ENCODE assay signal across 18 cellular contexts in genomic region chr9:131365546-131365945, GRCh38. TPM values are rescaled to one million over a fixed set of nuclear protein-coding genes. Genes with fewer than 3 reads are reported as not detected.
DNase-seq lines count a peak whose midpoint lies in the region; FAIRE-seq and TF ChIP-seq lines count a peak whose summit lies in the region.
"Had no signal": no experiment of that assay in that cellular context is flagged by ENCODE, and none has a peak within 500 bp of the region (broad histone marks: within the 10 kb centered on the region; RNA-seq: fewer than 3 reads in every experiment).

No MANE protein-coding gene starts in this region.

- H2BK5ac ChIP-seq in H1 (ENCODE audit: low read depth, low read length) = no peak overlapping the region

- H3K56ac ChIP-seq in H1 (replicated peaks; ENCODE audit: insufficient read length, low read depth, low read length) = no peak overlapping the region

- no peaks in the 10 kb centered on the region for H4K20me1 ChIP-seq in H1 (replicated peaks in 1 of 2; ENCODE audit: control insufficient read depth in 1 of 2, insufficient read depth in 2 of 2, low read length in 2 of 2)

- 0 out of 2 replicates have a peak, but pooled peaks cover 2% of the 10 kb centered on the region for H3K4me1 ChIP-seq in HEK293 (ENCODE audit: control insufficient read depth, insufficient read depth, low read length)
- H3K4me1 ChIP-seq in H1 (replicated peaks in 1 of 4; ENCODE audit: control insufficient read depth in 3 of 4, insufficient read depth in 4 of 4, low read length in 3 of 4) = peaks cover 0 to 3% (median 0%) of the 10 kb centered on the region in 4 experiments; a peak in 1 of 7 replicates

- H2AFZ ChIP-seq in H1 (ENCODE audit: low read length) = no peak overlapping the region
- H2AFZ ChIP-seq: GM23338 had no signal

- H3K36me3 ChIP-seq in HEK293 (ENCODE audit: control insufficient read depth in 2 of 2, insufficient read depth in 1 of 2, low read length in 2 of 2) (no peaks in the 10 kb centered on the region), H1 (ENCODE audit: control insufficient read depth in 2 of 4, insufficient read depth in 4 of 4, low read length in 3 of 4) (no peaks in the 10 kb centered on the region)
- H3K36me3 ChIP-seq: HAP-1 had no signal

- H2AK5ac ChIP-seq in H1 (ENCODE audit: low read depth, low read length) = no peak overlapping the region

- no peaks in the 10 kb centered on the region for H3K36me3 Mint-ChIP-seq in progenitor cell of endocrine pancreas (ENCODE audit: insufficient read depth)
- H3K36me3 Mint-ChIP-seq in activated CD4-positive, alpha-beta T cell treated with anti-CD3 and anti-CD28 coated beads, Interleukin-2, amount 10 ng/mL, durations not matched to agents 24 days and 14 days (ENCODE audit: low read depth) = no peaks in the 10 kb centered on the region
- H3K36me3 Mint-ChIP-seq: CD4-positive, alpha-beta memory T cell had no signal

- no peak overlapping the region for H3K23ac ChIP-seq in H1 (ENCODE audit: insufficient read length)

- H3K4me3 Mint-ChIP-seq in progenitor cell of endocrine pancreas (ENCODE audit: low read depth) = no peak overlapping the region
- H3K4me3 Mint-ChIP-seq in activated CD4-positive, alpha-beta T cell treated with anti-CD3 and anti-CD28 coated beads, Interleukin-2, amount 10 ng/mL, durations not matched to agents 24 days and 14 days = no peak overlapping the region
- H3K4me3 Mint-ChIP-seq: CD4-positive, alpha-beta memory T cell; GM23338 had no signal

- no peak overlapping the region for H3K14ac ChIP-seq in H1 (ENCODE audit: insufficient read length)

- no peak overlapping the region for H3K4me2 ChIP-seq in H1 (ENCODE audit: insufficient read depth in 1 of 2, low read depth in 2 of 2, low read length in 2 of 2)
- H3K4me2 ChIP-seq: GM23338 had no signal

- no peak for FAIRE-seq in H1 (lab: Jason Lieb, UNC)
- FAIRE-seq: GM12878, GM18507, H54 had no signal

- H3K9ac ChIP-seq in H1 (replicated peaks in 1 of 4; ENCODE audit: extremely low read depth in 1 of 4, low read depth in 3 of 4, low read length in 3 of 4) = no peak overlapping the region

- no peaks in the 10 kb centered on the region for H3K9me3 ChIP-seq in HEK293 (ENCODE audit: control insufficient read depth, insufficient read depth, low read depth, low read length)
- no peaks in the 10 kb centered on the region for H3K9me3 ChIP-seq in H1 (ENCODE audit: insufficient read depth in 2 of 2, low read depth in 1 of 2, low read length in 1 of 2)
- H3K9me3 ChIP-seq: Caco-2, HAP-1 had no signal

- H2BK15ac ChIP-seq in H1 (ENCODE audit: low read length) = peak overlapping the region; percentile 88; the same call in 1 of the 2 replicates

- no peak overlapping the region for H2BK12ac ChIP-seq in H1 (ENCODE audit: low read depth, low read length)

- POLR2A ChIA-PET in HEK293 (lab: Yijun Ruan, JAX) = interaction anchor here (0.6 kb wide), 1 partner anchor 989 kb away, joined by 3 read pairs; the partner anchor contains the start of gene SETX
- POLR2A ChIA-PET in RWPE1 (lab: Yijun Ruan, JAX; ENCODE audit: low non-redundant PET) = no interaction called here
- POLR2A ChIA-PET in H1 (lab: Charles Lee; ENCODE audit: partially characterized antibody) = interaction anchor here (1.3 to 1.5 kb wide), 2 partner anchors 7 to 157 kb away, joined by 3 read pairs; no protein-coding TSS in a partner anchor

- H3K27ac ChIP-seq in HEK293 (ENCODE audit: extremely low read depth, low read depth, low read length) = no peak overlapping the region
- H3K27ac ChIP-seq in RWPE1 = peak overlapping the region; percentile 73; the same call in 1 of the 2 replicates
- no peak overlapping the region for H3K27ac ChIP-seq in H1 (ENCODE audit: low read depth, low read length)

- H3K4ac ChIP-seq in H1 (replicated peaks; ENCODE audit: insufficient read length, low read depth, low read length) = no peak overlapping the region

- no peak overlapping the region for H4K8ac ChIP-seq in H1 (ENCODE audit: extremely low read depth, insufficient read depth, low read length)

- peak overlapping the region; percentile 23 for H3K27ac Mint-ChIP-seq in progenitor cell of endocrine pancreas
- H3K27ac Mint-ChIP-seq in activated CD4-positive, alpha-beta T cell treated with anti-CD3 and anti-CD28 coated beads, Interleukin-2, amount 10 ng/mL, durations not matched to agents 24 days and 14 days = no peak overlapping the region
- H3K27ac Mint-ChIP-seq: CD4-positive, alpha-beta memory T cell; GM23338 had no signal

- intact Hi-C loops in activated CD4-positive, alpha-beta T cell treated with anti-CD3 and anti-CD28 coated beads, Interleukin-2, amount 10 ng/mL, durations not matched to agents 24 days and 14 days (cut with micrococcal nuclease) = no loop called here

- no peaks in the 10 kb centered on the region for H3K23me2 ChIP-seq in H1 (ENCODE audit: low read depth, low read length)

- no peaks in the 10 kb centered on the region for H3K27me3 ChIP-seq in H1 (replicated peaks in 1 of 4; ENCODE audit: control insufficient read depth in 3 of 4, extremely low read depth in 1 of 4, insufficient read depth in 3 of 4, low read length in 3 of 4)

- no peak overlapping the region for H2BK120ac ChIP-seq in H1 (replicated peaks; ENCODE audit: low read depth, low read length)

- H3K27me3 Mint-ChIP-seq in progenitor cell of endocrine pancreas = no peaks in the 10 kb centered on the region
- peaks cover 3% of the 10 kb centered on the region for H3K27me3 Mint-ChIP-seq in activated CD4-positive, alpha-beta T cell treated with anti-CD3 and anti-CD28 coated beads, Interleukin-2, amount 10 ng/mL, durations not matched to agents 24 days and 14 days
- H3K27me3 Mint-ChIP-seq: CD4-positive, alpha-beta memory T cell had no signal

- H3K9me3 Mint-ChIP-seq in progenitor cell of endocrine pancreas (ENCODE audit: low read depth) = no peaks in the 10 kb centered on the region
- H3K9me3 Mint-ChIP-seq in activated CD4-positive, alpha-beta T cell treated with anti-CD3 and anti-CD28 coated beads, Interleukin-2, amount 10 ng/mL, durations not matched to agents 24 days and 14 days = no peaks in the 10 kb centered on the region
- H3K9me3 Mint-ChIP-seq: CD4-positive, alpha-beta memory T cell; GM23338 had no signal

- H3K18ac ChIP-seq in H1 (ENCODE audit: extremely low read depth, low read length) = no peak overlapping the region

- H3K4me3 ChIP-seq in HEK293 (ENCODE audit: low read depth, low read length) = no peak overlapping the region
- no peak overlapping the region for H3K4me3 ChIP-seq in H1 (ENCODE audit: extremely low read depth in 1 of 4, insufficient read depth in 2 of 4, low read depth in 3 of 4, low read length in 4 of 4)
- H3K4me3 ChIP-seq: GM12878, GM23338, HAP-1 had no signal

- no peak overlapping the region for H2BK20ac ChIP-seq in H1 (ENCODE audit: low read length)

- H3K79me2 ChIP-seq in H1 (ENCODE audit: control insufficient read depth in 1 of 2, insufficient read depth in 2 of 2, low read length in 2 of 2) = no peaks in the 10 kb centered on the region

- no peaks in the 10 kb centered on the region for H3K79me1 ChIP-seq in H1 (ENCODE audit: low read depth, low read length)

- TF ChIP-seq POLR2A in H1 (IDR thresholded peaks at IDR 0.05; ENCODE audit: control extremely low read depth in 1 of 2, low read depth in 2 of 2, low read length in 2 of 2) = no peak

- WGBS in H1 (ENCODE audit: extremely low coverage in 1 of 2, insufficient coverage in 1 of 2, insufficient read length in 1 of 2, insufficient replicate concordance in 2 of 2, low coverage in 1 of 2, low lambda C conversion rate in 2 of 2, missing lambda C conversion rate in 1 of 2), 2 experiments = 88% methylated on average over 1 of the region's 1 CpG; no CpG with 5 or more reads in 1 of the 2 experiments

- no peak for DNase-seq in RWPE1 (ENCODE audit: low spot score)
- no peak for DNase-seq in H1 (ENCODE audit: low read depth in 1 of 2, low spot score in 2 of 2)
- DNase-seq in progenitor cell of endocrine pancreas (ENCODE audit: low spot score, unreplicated experiment) = no peak
- no peak for DNase-seq in activated CD4-positive, alpha-beta T cell treated with anti-CD3 and anti-CD28 coated beads, Interleukin-2, amount 10 ng/mL, durations not matched to agents 24 days and 14 days
- DNase-seq in COLO668 (lab: John Stamatoyannopoulos, UW; ENCODE audit: unreplicated experiment) = no peak
- DNase-seq: C1 segment of cervical spinal cord; Caco-2; CD4-positive, alpha-beta memory T cell; DMS153; DMS79; EL; GDM1 had no signal

- TF ChIP-seq CTCF in HEK293 (tag by site-specific recombination; IDR thresholded peaks at IDR 0.05) = no peak
- no peak for TF ChIP-seq CTCF in RWPE1 (conservative IDR thresholded peaks at IDR 0.05; ENCODE audit: low read depth)
- no peak for TF ChIP-seq CTCF in H1 (IDR thresholded peaks at IDR 0.05; ENCODE audit: control extremely low read depth in 1 of 3, insufficient read depth in 1 of 3, low read depth in 1 of 3, low read length in 3 of 3)
- no peak for TF ChIP-seq CTCF in progenitor cell of endocrine pancreas (IDR thresholded peaks at IDR 0.05; ENCODE audit: unreplicated experiment)

- CTCF ChIA-PET in HEK293 (lab: Yijun Ruan, JAX) (interaction anchor here (0.7 to 0.9 kb wide), 2 partner anchors 29 to 381 kb away, joined by 3 read pairs; no protein-coding TSS in a partner anchor), RWPE1 (lab: Yijun Ruan, JAX) (no interaction called here), H1 (lab: Charles Lee; ENCODE audit: partially characterized antibody) (interaction anchor here (0.9 to 4.5 kb wide), 3 partner anchors 15 to 111 kb away, joined by 4 to 36 read pairs (median 18); no protein-coding TSS in a partner anchor)

- TF ChIP-seq RAD21 in H1 (IDR thresholded peaks at IDR 0.05 in 1 of 2, conservative IDR thresholded peaks at IDR 0.05 in 1 of 2; ENCODE audit: low read depth in 2 of 2, low read length in 2 of 2) = no peak

- peaks cover 7% of the 10 kb centered on the region for H3K4me1 Mint-ChIP-seq in progenitor cell of endocrine pancreas (ENCODE audit: low read depth)
- H3K4me1 Mint-ChIP-seq in activated CD4-positive, alpha-beta T cell treated with anti-CD3 and anti-CD28 coated beads, Interleukin-2, amount 10 ng/mL, durations not matched to agents 24 days and 14 days = peaks cover 13% of the 10 kb centered on the region

- no peak for TF ChIP-seq EP300 in H1 (IDR thresholded peaks at IDR 0.05; ENCODE audit: borderline replicate concordance in 1 of 2, low read depth in 2 of 2, low read length in 2 of 2)

- no peak overlapping the region for H4K91ac ChIP-seq in H1 (replicated peaks; ENCODE audit: insufficient read length, low read length)

- H4K5ac ChIP-seq in H1 (ENCODE audit: insufficient read length, low read depth, low read length) = no peak overlapping the region

RNA-seq across cellular contexts. Expression of gene PRRC2B, which starts 28.3 kb away (rescaled TPM):
- total RNA-seq in H1 (2021; fragmentation: NEBNext Ultra II Directional; extraction: Animal tissue kit (Norgen Biotek cat#: 25700)) = 249 and 255 TPM in 2 replicates
- polyA plus RNA-seq in H1 (2011; rRNA removed) = 37.3 and 55.3 TPM in 2 replicates
- 32.6 TPM for polyA plus RNA-seq in H1 (2011; cell fraction: cytosol; rRNA removed)
- polyA plus RNA-seq in H1 (2011; cell fraction: nucleus; rRNA removed) = 115 TPM
- 96.3 to 122 TPM (median 108 TPM) in 4 replicates for polyA plus RNA-seq in H1 (2012, experiment 1 of 2)
- polyA plus RNA-seq in H1 (2012, experiment 2 of 2) = 52.2 TPM
- 64.3 TPM for polyA plus RNA-seq in H1 (2013, experiment 1 of 2)
- 64.7 TPM for polyA plus RNA-seq in H1 (2013, experiment 2 of 2)
- polyA minus RNA-seq in H1 (2011; rRNA and poly(A)+ RNA removed) = 102 and 131 TPM in 2 replicates
- polyA minus RNA-seq in H1 (2011; cell fraction: cytosol; rRNA and poly(A)+ RNA removed) = 63.8 TPM
- polyA minus RNA-seq in H1 (2011; cell fraction: nucleus; rRNA and poly(A)+ RNA removed) = 69.0 TPM
- total RNA-seq in progenitor cell of endocrine pancreas = 416 and 460 TPM in 2 replicates
- 114 and 128 TPM in 2 replicates for total RNA-seq in activated CD4-positive, alpha-beta T cell treated with anti-CD3 and anti-CD28 coated beads, Interleukin-2, amount 10 ng/mL, durations not matched to agents 24 days and 14 days
